ENCODE assay signal across 18 cellular contexts in genomic region chr9:136719212-136719880, GRCh38. TPM values are rescaled to one million over a fixed set of nuclear protein-coding genes. Genes with fewer than 3 reads are reported as not detected.
DNase-seq lines count a peak whose midpoint lies in the region; ATAC-seq and TF ChIP-seq lines count a peak whose summit lies in the region.
"Had no signal": no experiment of that assay in that cellular context is flagged by ENCODE, and none has a peak within 500 bp of the region (broad histone marks: within the 10 kb centered on the region; RNA-seq: fewer than 3 reads in every experiment).

No MANE protein-coding gene starts in this region.

- intact Hi-C loops in heart left ventricle (cut with DNase I) (no loop called here), Right ventricle myocardium inferior (cut with DNase I) (loop anchor here (5.0 kb wide), 1 partner anchor 47 kb away; no protein-coding TSS in a partner anchor), right lobe of liver (cut with DNase I) (no loop called here), head of caudate nucleus (cut with DNase I) (no loop called here)

- 29 to 64% (median 50%) methylated on average over 9 to 24 of the region's 24 CpGs; no CpG with 5 or more reads in 1 of the 4 donors for WGBS in heart left ventricle, 4 donors
- no CpG with 5 or more reads among the region's 24 CpGs for WGBS in right lobe of liver (ENCODE audit: insufficient coverage, low coverage, low lambda C conversion rate, missing lambda C conversion rate)

- H3K4me1 Mint-ChIP-seq in WTC11 (peaks cover under 1% of the 10 kb centered on the region; the same call in 1 of the 2 replicates), glutamatergic neuron (ENCODE audit: low read depth, unreplicated experiment) (peaks cover 4% of the 10 kb centered on the region)

- H3K9me3 Mint-ChIP-seq in WTC11 = no peaks in the 10 kb centered on the region
- H3K9me3 Mint-ChIP-seq in glutamatergic neuron (ENCODE audit: unreplicated experiment) = peaks cover 4% of the 10 kb centered on the region
- H3K9me3 Mint-ChIP-seq: activated T-helper 2 cell treated with anti-CD3 and anti-CD28 coated beads, Interferon-gamma antibody, Interleukin-2, Interleukin-4, amounts not matched to agents 10 μg/mL and 5 μg/mL and 100 μg/mL, durations not matched to agents 14 hours and 24 hours and 36 hours had no signal

- H3K27me3 ChIP-seq in heart left ventricle (no peaks in the 10 kb centered on the region), right lobe of liver (no peaks in the 10 kb centered on the region)

- no peak for TF ChIP-seq CTCF in heart left ventricle (IDR thresholded peaks at IDR 0.05)
- TF ChIP-seq CTCF in WTC11 (IDR thresholded peaks at IDR 0.05) = no peak
- TF ChIP-seq CTCF in right lobe of liver (IDR thresholded peaks at IDR 0.05) = no peak
- no peak for TF ChIP-seq CTCF in coronary artery (IDR thresholded peaks at IDR 0.05)
- TF ChIP-seq CTCF in glutamatergic neuron (IDR thresholded peaks at IDR 0.05; ENCODE audit: partially characterized antibody, unreplicated experiment) = no peak

- H3K4me3 Mint-ChIP-seq in WTC11 (no peak overlapping the region), glutamatergic neuron (ENCODE audit: unreplicated experiment) (no peak overlapping the region)

- H3K4me1 ChIP-seq in heart left ventricle (peaks cover 4 to 77% (median 48%) of the 10 kb centered on the region in 12 donors), right lobe of liver (peaks cover 0 to 5% (median 0%) of the 10 kb centered on the region in 4 donors)
- H3K4me1 ChIP-seq: HAP-1, prostate gland had no signal

- H3K27me3 Mint-ChIP-seq in WTC11 (ENCODE audit: low read depth) = no peaks in the 10 kb centered on the region
- H3K27me3 Mint-ChIP-seq in glutamatergic neuron (ENCODE audit: unreplicated experiment) = peaks cover 7% of the 10 kb centered on the region

- TF ChIP-seq POLR2A in heart left ventricle (IDR thresholded peaks at IDR 0.05) = no peak
- no peak for TF ChIP-seq POLR2A in right lobe of liver (IDR thresholded peaks at IDR 0.05)

- peak overlapping the region in 10 of 12 donors; percentile 8 to 62 (median 48) for H3K27ac ChIP-seq in heart left ventricle
- no peak overlapping the region for H3K27ac ChIP-seq in right lobe of liver
- peak overlapping the region in 1 of 2 donors; percentile 20 for H3K27ac ChIP-seq in coronary artery
- H3K27ac ChIP-seq: prostate gland, thoracic aorta had no signal

- no peak overlapping the region for H3K27ac Mint-ChIP-seq in WTC11
- H3K27ac Mint-ChIP-seq in glutamatergic neuron (ENCODE audit: unreplicated experiment) = no peak overlapping the region
- H3K27ac Mint-ChIP-seq: activated T-helper 2 cell treated with anti-CD3 and anti-CD28 coated beads, Interferon-gamma antibody, Interleukin-2, Interleukin-4, amounts not matched to agents 10 μg/mL and 5 μg/mL and 100 μg/mL, durations not matched to agents 14 hours and 24 hours and 36 hours had no signal

- H3K36me3 ChIP-seq in heart left ventricle = peaks cover 3 to 34% (median 26%) of the 10 kb centered on the region in 9 donors
- peaks cover 0 to 20% (median 12%) of the 10 kb centered on the region in 4 donors for H3K36me3 ChIP-seq in right lobe of liver

- CTCF ChIA-PET in WTC11 (lab: Charles Lee) = interaction anchor here (1.1 to 3.0 kb wide), 2 partner anchors 9 to 39 kb away, joined by 3 to 17 read pairs; partner anchors contain the start of gene LCN8

- H3K36me3 Mint-ChIP-seq in WTC11 (peaks cover 12% of the 10 kb centered on the region), glutamatergic neuron (ENCODE audit: unreplicated experiment) (peaks cover 2% of the 10 kb centered on the region)

- DNase-seq in heart left ventricle (peak in 2 of 5 donors; percentile 41 to 57), Right ventricle myocardium inferior (ENCODE audit: missing footprints) (no peak), WTC11 (ENCODE audit: low spot score) (no peak), right lobe of liver (peak in 2 of 3 donors; percentile 60 to 64), coronary artery (ENCODE audit: low spot score) (no peak), head of caudate nucleus (no peak), glutamatergic neuron (no peak)
- DNase-seq in activated CD4-positive, alpha-beta T cell treated with anti-CD3 and anti-CD28 coated beads, Interleukin-2, amount 50 U/mL, for 1 hour = no peak
- DNase-seq: AML-193, NCI-H345, SHP77 had no signal

- H3K9me3 ChIP-seq in heart left ventricle (no peaks in the 10 kb centered on the region), right lobe of liver (no peaks in the 10 kb centered on the region)
- H3K9me3 ChIP-seq: HAP-1, prostate gland, thoracic aorta had no signal

- POLR2A ChIA-PET in WTC11 (lab: Charles Lee) = no interaction called here

- H3K4me3 ChIP-seq in heart left ventricle = no peak overlapping the region
- H3K4me3 ChIP-seq in right lobe of liver = no peak overlapping the region
- H3K4me3 ChIP-seq in coronary artery = no peak overlapping the region
- H3K4me3 ChIP-seq: HAP-1, lung, prostate gland, thoracic aorta had no signal

- ATAC-seq in heart left ventricle = peak in 2 of 4 donors; percentile 0 to 11
- ATAC-seq in Right ventricle myocardium inferior = no peak
- peak; percentile 1; the same call in 1 of the 2 replicates for ATAC-seq in WTC11
- peak; percentile 8 to 27 (median 17) for ATAC-seq in right lobe of liver

TF ChIP-seq in WTC11, 78 proteins besides CTCF, POLR2A, EP300 and RAD21:
- TF ChIP-seq SMAD3 (CRISPR knock-in tag; IDR thresholded peaks at IDR 0.05; ENCODE audit: borderline replicate concordance) (no peak), CBFB (CRISPR knock-in tag; IDR thresholded peaks at IDR 0.05; ENCODE audit: low read depth) (no peak)
- TF ChIP-seq, protein P1, sequence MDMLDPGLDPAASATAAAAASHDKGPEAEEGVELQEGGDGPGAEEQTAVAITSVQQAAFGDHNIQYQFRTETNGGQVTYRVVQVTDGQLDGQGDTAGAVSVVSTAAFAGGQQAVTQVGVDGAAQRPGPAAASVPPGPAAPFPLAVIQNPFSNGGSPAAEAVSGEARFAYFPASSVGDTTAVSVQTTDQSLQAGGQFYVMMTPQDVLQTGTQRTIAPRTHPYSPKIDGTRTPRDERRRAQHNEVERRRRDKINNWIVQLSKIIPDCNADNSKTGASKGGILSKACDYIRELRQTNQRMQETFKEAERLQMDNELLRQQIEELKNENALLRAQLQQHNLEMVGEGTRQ (CRISPR knock-in tag; IDR thresholded peaks at IDR 0.05) = no peak
- TF ChIP-seq, protein P2, sequence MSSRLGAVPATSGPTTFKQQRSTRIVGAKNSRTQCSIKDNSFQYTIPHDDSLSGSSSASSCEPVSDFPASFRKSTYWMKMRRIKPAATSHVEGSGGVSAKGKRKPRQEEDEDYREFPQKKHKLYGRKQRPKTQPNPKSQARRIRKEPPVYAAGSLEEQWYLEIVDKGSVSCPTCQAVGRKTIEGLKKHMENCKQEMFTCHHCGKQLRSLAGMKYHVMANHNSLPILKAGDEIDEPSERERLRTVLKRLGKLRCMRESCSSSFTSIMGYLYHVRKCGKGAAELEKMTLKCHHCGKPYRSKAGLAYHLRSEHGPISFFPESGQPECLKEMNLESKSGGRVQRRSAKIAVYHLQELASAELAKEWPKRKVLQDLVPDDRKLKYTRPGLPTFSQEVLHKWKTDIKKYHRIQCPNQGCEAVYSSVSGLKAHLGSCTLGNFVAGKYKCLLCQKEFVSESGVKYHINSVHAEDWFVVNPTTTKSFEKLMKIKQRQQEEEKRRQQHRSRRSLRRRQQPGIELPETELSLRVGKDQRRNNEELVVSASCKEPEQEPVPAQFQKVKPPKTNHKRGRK (CRISPR knock-in tag; IDR thresholded peaks at IDR 0.05; ENCODE audit: borderline replicate concordance) = no peak
TF ChIP-seq in WTC11: peak in this region for 0.

RNA-seq across cellular contexts. Expression of gene DIPK1B, which starts 7.0 kb away (rescaled TPM):
- total RNA-seq in heart left ventricle = 10 to 100 TPM; 14.4 to 46.3 (median 19.8) TPM
- 10 to 100 TPM; 18.1 to 24.4 TPM for polyA plus RNA-seq in heart left ventricle
- total RNA-seq in Right ventricle myocardium inferior = 16.4 TPM
- total RNA-seq in WTC11 (2021) = 45.4 to 49.8 TPM (median 48.9 TPM) in 3 replicates
- 1 to 10 TPM; 1.4 to 7.7 (median 5.1) TPM for total RNA-seq in right lobe of liver
- total RNA-seq in glutamatergic neuron (ENCODE audit: unreplicated experiment) = 71.3 TPM
- total RNA-seq: LHCN-M2 had no signal

RNA-seq across cellular contexts. Expression of gene LCN10, which starts 23.4 kb away (rescaled TPM):
- 10 to 100 TPM in 5 of 9 donors, 1 to 10 TPM in 2, under 1 TPM in 2; 0.50 to 21.5 (median 10.1) TPM for total RNA-seq in heart left ventricle
- polyA plus RNA-seq in heart left ventricle = 10 to 100 TPM; 15.7 to 40.7 TPM
- 11.3 TPM for total RNA-seq in Right ventricle myocardium inferior
- total RNA-seq in WTC11 (2021) = 2.4 to 3.7 TPM (median 3.3 TPM) in 3 replicates
- under 1 TPM in 4 of 6 experiments, not detected in 2; 0.23 to 0.81 (median 0.32) TPM for total RNA-seq in right lobe of liver
- not detected for total RNA-seq in glutamatergic neuron (ENCODE audit: unreplicated experiment)
- total RNA-seq: LHCN-M2 had no signal

RNA-seq across cellular contexts. Expression of gene LCN6, which starts 29.0 kb away (rescaled TPM):
- 10 to 100 TPM in 5 of 9 donors, 1 to 10 TPM in 3, under 1 TPM in 1; 0.81 to 58.7 (median 15.8) TPM for total RNA-seq in heart left ventricle
- 100 to 1,000 TPM in 1 of 2 donors, 10 to 100 TPM in 1; 46.1 to 101 TPM for polyA plus RNA-seq in heart left ventricle
- 22.2 TPM for total RNA-seq in Right ventricle myocardium inferior
- total RNA-seq in WTC11 (2021) = not detected in 3 replicates
- total RNA-seq in right lobe of liver = under 1 TPM in 2 of 6 experiments, not detected in 4; 0.26 to 0.63 TPM
- not detected for total RNA-seq in glutamatergic neuron (ENCODE audit: unreplicated experiment)
- total RNA-seq: activated T-helper 2 cell treated with anti-CD3 and anti-CD28 coated beads, Interferon-gamma antibody, Interleukin-2, Interleukin-4, amounts not matched to agents 10 μg/mL and 5 μg/mL and 100 μg/mL, durations not matched to agents 14 hours and 24 hours and 36 hours; fibroblast of villous mesenchyme; LHCN-M2 had no signal

RNA-seq across cellular contexts. Expression of gene AGPAT2, which starts 32.1 kb away (rescaled TPM):
- 10 to 100 TPM; 52.4 to 90.7 (median 62.5) TPM for total RNA-seq in heart left ventricle
- 100 to 1,000 TPM in 1 of 2 donors, 10 to 100 TPM in 1; 88.8 to 122 TPM for polyA plus RNA-seq in heart left ventricle
- 57.9 TPM for total RNA-seq in Right ventricle myocardium inferior
- 40.2 to 42.2 TPM (median 41.2 TPM) in 3 replicates for total RNA-seq in WTC11 (2021)
- 100 to 1,000 TPM; 117 to 379 (median 184) TPM for total RNA-seq in right lobe of liver
- 72.8 TPM for total RNA-seq in glutamatergic neuron (ENCODE audit: unreplicated experiment)

RNA-seq across cellular contexts. Expression of gene LCN8, which starts 38.7 kb away (rescaled TPM):
- total RNA-seq in heart left ventricle = not detected
- not detected for polyA plus RNA-seq in heart left ventricle
- total RNA-seq in Right ventricle myocardium inferior = not detected
- total RNA-seq in WTC11 (2021) = 0.21 TPM in 1 of 3 replicates, not detected in the others
- total RNA-seq in right lobe of liver = not detected
- not detected for total RNA-seq in glutamatergic neuron (ENCODE audit: unreplicated experiment)
- total RNA-seq: activated T-helper 2 cell treated with anti-CD3 and anti-CD28 coated beads, Interferon-gamma antibody, Interleukin-2, Interleukin-4, amounts not matched to agents 10 μg/mL and 5 μg/mL and 100 μg/mL, durations not matched to agents 14 hours and 24 hours and 36 hours; fibroblast of villous mesenchyme; LHCN-M2; prostate gland; thoracic aorta had no signal
- polyA plus RNA-seq: lung had no signal

Comparison
In these comparisons a context has a peak if more than half of its experiments do, and no peak if none do; other contexts are left out.
1. DNase-seq: peak in right lobe of liver (2 of 3); none in Right ventricle myocardium inferior (single experiment), WTC11 (single experiment), coronary artery (single experiment), activated CD4-positive, alpha-beta T cell treated with anti-CD3 and anti-CD28 coated beads, Interleukin-2, amount 50 U/mL, for 1 hour (single experiment), head of caudate nucleus (0 of 42) and glutamatergic neuron (single experiment).
2. H3K27ac ChIP-seq: peak in heart left ventricle (10 of 12); none in right lobe of liver (0 of 3).